Comparison of ENCODE assay signal across 10 cellular contexts in the genomic region with DNA sequence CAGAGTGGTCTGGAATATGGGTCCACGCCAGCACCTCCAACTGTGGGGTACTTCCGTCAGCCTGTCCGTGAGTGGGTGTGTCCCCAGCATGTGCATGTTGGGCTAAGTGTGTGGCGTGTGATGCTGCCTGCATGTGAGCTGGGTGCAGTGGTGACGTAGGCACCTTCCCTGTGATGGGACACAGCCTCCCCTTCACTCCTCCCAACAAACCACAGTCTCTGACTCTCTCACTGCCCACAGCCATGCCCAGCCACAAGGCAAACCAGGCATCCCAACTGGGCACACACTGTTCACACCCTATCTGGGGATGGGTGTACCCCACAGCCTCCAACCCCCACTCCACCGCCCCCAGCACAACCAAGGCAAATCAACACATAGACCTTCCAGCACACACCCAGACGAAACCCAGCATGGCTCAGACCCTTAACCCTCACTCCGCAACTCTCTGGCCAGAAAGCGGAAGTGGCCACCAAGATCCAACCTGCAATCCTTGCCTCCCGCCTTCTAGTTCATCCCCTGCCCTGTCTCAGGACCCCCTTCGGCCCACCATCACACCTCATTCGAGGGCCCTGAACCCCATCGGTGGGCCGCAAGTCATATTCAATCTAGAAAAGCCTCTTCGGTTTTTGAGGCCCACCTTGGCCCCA. TPM values are rescaled to one million over a fixed set of nuclear protein-coding genes. Genes with fewer than 3 reads are reported as not detected.
DNase-seq lines count a peak whose midpoint lies in the region; ATAC-seq and TF ChIP-seq lines count a peak whose summit lies in the region.
"Had no signal": no experiment of that assay in that cellular context is flagged by ENCODE, and none has a peak within 500 bp of the region (broad histone marks: within the 10 kb centered on the region; RNA-seq: fewer than 3 reads in every experiment).

No MANE protein-coding gene starts in this region.

- CTCF ChIA-PET in Panc1 (lab: Charles Lee) = no interaction called here

- in situ Hi-C loops in Panc1 (cut with HindIII; ENCODE audit: low pct_unique_long_range_greater_than_20kb, low sequenced_read_pairs) = no loop called here

- ATAC-seq in Panc1 (no peak), GM21576 (IDR thresholded peaks at IDR 0.05; ENCODE audit: unreplicated experiment) (no peak)

- no peak for DNase-seq in Panc1 (ENCODE audit: low read depth, low spot score)
- peak in 1 of 5 donors; percentile 55 for DNase-seq in ovary
- DNase-seq in AML-193 (lab: John Stamatoyannopoulos, UW) = no peak
- no peak for DNase-seq in GDM1 (lab: John Stamatoyannopoulos, UW)
- DNase-seq in DMS79 treated with DMSO at 0.1 percent for 48 hours (lab: John Stamatoyannopoulos, UW) = no peak
- DNase-seq: stimulated activated CD4-positive, alpha-beta T cell treated with anti-CD3 and anti-CD28 coated beads, Interleukin-4, amount 100 ng/mL, for 4 hours had no signal

- peak overlapping the region; percentile 53 to 56 for H3K4me3 ChIP-seq in Panc1 (ENCODE audit: low read depth in 2 of 2, low read length in 2 of 2)
- H3K4me3 ChIP-seq in endocrine pancreas (ENCODE audit: control insufficient read depth, insufficient read depth, low read length) = no peak overlapping the region
- H3K4me3 ChIP-seq in ovary = peak overlapping the region; percentile 50

- no peak for TF ChIP-seq CTCF in Panc1 (IDR thresholded peaks at IDR 0.05)
- no peak for TF ChIP-seq CTCF in ovary (IDR thresholded peaks at IDR 0.05)

- H3K36me3 ChIP-seq in ES-I3 (ENCODE audit: insufficient read depth, low read length) (no peaks in the 10 kb centered on the region), Panc1 (ENCODE audit: control insufficient read depth, insufficient read depth, low read length) (no peaks in the 10 kb centered on the region; the same call in 1 of the 2 replicates), endocrine pancreas (ENCODE audit: control insufficient read depth, insufficient read depth, low read length) (no peaks in the 10 kb centered on the region), ovary (no peaks in the 10 kb centered on the region)

- H3K4me1 ChIP-seq in ES-I3 (ENCODE audit: insufficient read depth, low read length) = peaks cover 17% of the 10 kb centered on the region; the same call in 1 of the 2 replicates
- peaks cover 8% of the 10 kb centered on the region for H3K4me1 ChIP-seq in Panc1 (ENCODE audit: control insufficient read depth, insufficient read depth, low read length)
- no peaks in the 10 kb centered on the region for H3K4me1 ChIP-seq in endocrine pancreas (ENCODE audit: control insufficient read depth, insufficient read depth, low read length)
- H3K4me1 ChIP-seq in ovary (ENCODE audit: insufficient read depth) = peaks cover 5% of the 10 kb centered on the region

- POLR2A ChIA-PET in Panc1 (lab: Charles Lee) = no interaction called here

- H3K27me3 ChIP-seq in Panc1 (ENCODE audit: control insufficient read depth, insufficient read depth, low read length) = 0 out of 2 replicates have a peak, but pooled peaks cover 2% of the 10 kb centered on the region
- H3K27me3 ChIP-seq in endocrine pancreas (ENCODE audit: control insufficient read depth, insufficient read depth, low read length) = no peaks in the 10 kb centered on the region
- H3K27me3 ChIP-seq in ovary = no peaks in the 10 kb centered on the region

- H3K9ac ChIP-seq in ES-I3 (ENCODE audit: low read depth, low read length) = peak overlapping the region; percentile 14; the same call in 1 of the 2 replicates
- H3K9ac ChIP-seq in endocrine pancreas (ENCODE audit: control insufficient read depth, insufficient read depth, low read length) = peak overlapping the region; percentile 23
- H3K9ac ChIP-seq: KMS-11 had no signal

- no peak for TF ChIP-seq POLR2A in ovary (IDR thresholded peaks at IDR 0.05)

- WGBS in ovary, 3 donors = 37 to 48% (median 39%) methylated on average over 15 of the region's 15 CpGs

- intact Hi-C loops in Panc1 (cut with micrococcal nuclease; ENCODE audit: unreplicated experiment) = no loop called here
- intact Hi-C loops in ovary (cut with DNase I) = no loop called here

- TF ChIP-seq EP300 in ovary (IDR thresholded peaks at IDR 0.05) = no peak

- H3K9me3 ChIP-seq in ES-I3 (ENCODE audit: control insufficient read depth, insufficient read depth, low read length) (no peaks in the 10 kb centered on the region), Panc1 (ENCODE audit: control insufficient read depth, insufficient read depth, low read depth, low read length) (no peaks in the 10 kb centered on the region), endocrine pancreas (ENCODE audit: control insufficient read depth, low read length) (no peaks in the 10 kb centered on the region), ovary (no peaks in the 10 kb centered on the region)

- BruUV-seq in Panc1 (replicated peaks; lab: Mats Ljungman, UMichigan) = no TSS peak

- no peak overlapping the region for H3K27ac ChIP-seq in Panc1 (ENCODE audit: low read length)
- H3K27ac ChIP-seq in ovary = peak overlapping the region in 1 of 2 donors; percentile 41
- H3K27ac ChIP-seq: KMS-11 had no signal

RNA-seq across cellular contexts. Expression of gene PSD, which starts 10.4 kb away (rescaled TPM):
- total RNA-seq in Panc1 (2021; ENCODE audit: unreplicated experiment) (2.4 TPM), ovary (10 to 100 TPM in 6 of 7 donors, 1 to 10 TPM in 1; 4.4 to 34.7 (median 24.5) TPM)
- 8.3 TPM for polyA plus RNA-seq in Panc1 (2012; ENCODE audit: insufficient read length)
- polyA plus RNA-seq in ovary = 10 to 100 TPM in 1 of 2 donors, 1 to 10 TPM in 1; 4.6 to 12.4 TPM

RNA-seq across cellular contexts. Expression of gene FBXL15, which starts 12.4 kb away (rescaled TPM):
- 7.9 TPM for total RNA-seq in Panc1 (2021; ENCODE audit: unreplicated experiment)
- 17.0 TPM for polyA plus RNA-seq in Panc1 (2012; ENCODE audit: insufficient read length)
- 10 to 100 TPM; 13.5 to 31.1 (median 19.3) TPM for total RNA-seq in ovary
- polyA plus RNA-seq in ovary = 10 to 100 TPM in 1 of 2 donors, under 1 TPM in 1; 0.25 to 17.9 TPM

RNA-seq across cellular contexts. Expression of gene NFKB2, which starts 12.7 kb away (rescaled TPM):
- total RNA-seq in Panc1 (2021; ENCODE audit: unreplicated experiment) (105 TPM), ovary (10 to 100 TPM; 18.5 to 42.6 (median 35.9) TPM)
- polyA plus RNA-seq in Panc1 (2012; ENCODE audit: insufficient read length) = 119 TPM
- polyA plus RNA-seq in ovary = 10 to 100 TPM; 16.3 to 20.5 TPM

RNA-seq across cellular contexts. Expression of gene CUEDC2, which starts 24.2 kb away (rescaled TPM):
- 79.3 TPM for total RNA-seq in Panc1 (2021; ENCODE audit: unreplicated experiment)
- 128 TPM for polyA plus RNA-seq in Panc1 (2012; ENCODE audit: insufficient read length)
- 10 to 100 TPM; 47.7 to 70.8 (median 61.7) TPM for total RNA-seq in ovary
- 10 to 100 TPM; 34.7 to 76.5 TPM for polyA plus RNA-seq in ovary

RNA-seq across cellular contexts. Expression of gene C10orf95, which starts 43.1 kb away (rescaled TPM):
- total RNA-seq in Panc1 (2021; ENCODE audit: unreplicated experiment) (0.21 TPM), ovary (10 to 100 TPM in 1 of 7 donors, 1 to 10 TPM in 1, under 1 TPM in 3, not detected in 2; 0.37 to 22.3 (median 0.60) TPM)
- polyA plus RNA-seq in Panc1 (2012; ENCODE audit: insufficient read length) = 1.2 TPM
- under 1 TPM in 1 of 2 donors, not detected in 1; 0.11 TPM for polyA plus RNA-seq in ovary
